12 cellular contexts compared by ENCODE assay signal in genomic region chr12:120961604-120962486, GRCh38. TPM values are rescaled to one million over a fixed set of nuclear protein-coding genes. Genes with fewer than 3 reads are reported as not detected.
DNase-seq lines count a peak whose midpoint lies in the region; ATAC-seq and TF ChIP-seq lines count a peak whose summit lies in the region.
"Had no signal": no experiment of that assay in that cellular context is flagged by ENCODE, and none has a peak within 500 bp of the region (broad histone marks: within the 10 kb centered on the region; RNA-seq: fewer than 3 reads in every experiment).

No MANE protein-coding gene starts in this region.

- in situ Hi-C loops in gastrocnemius medialis (cut with MboI; ENCODE audit: low sequenced_read_pairs in 4 of 4) = no loop called here

- H3K79me2 ChIP-seq in HCT116 (ENCODE audit: insufficient read depth, low read length) (no peaks in the 10 kb centered on the region), SK-N-SH (ENCODE audit: insufficient read depth) (no peaks in the 10 kb centered on the region)

- H3K9me3 ChIP-seq in HCT116 (ENCODE audit: control insufficient read depth in 1 of 2, insufficient read depth in 1 of 2, low read depth in 1 of 2, low read length in 2 of 2) (no peaks in the 10 kb centered on the region), muscle layer of duodenum (ENCODE audit: control insufficient read depth in 1 of 2, low read length in 2 of 2) (no peaks in the 10 kb centered on the region), gastrocnemius medialis (no peaks in the 10 kb centered on the region), SK-N-SH (no peaks in the 10 kb centered on the region)
- H3K9me3 ChIP-seq: psoas muscle, tibial artery had no signal

- H2AFZ ChIP-seq in HCT116 (ENCODE audit: low read depth, low read length, poor library complexity, severe bottlenecking) = peak overlapping the region; percentile 85
- no peak overlapping the region for H2AFZ ChIP-seq in SK-N-SH (ENCODE audit: low read depth)

- RAD21 ChIA-PET in HCT116 (lab: Charles Lee; ENCODE audit: low non-redundant PET in 1 of 2, low total read pairs in 2 of 2, uncharacterized antibody in 2 of 2, unreplicated experiment in 2 of 2) = no interaction called here

- ATAC-seq in HCT116 (no peak), gastrocnemius medialis (no peak)
- ATAC-seq: psoas muscle had no signal

- no peaks in the 10 kb centered on the region for H3F3A ChIP-seq in SK-N-SH (replicated peaks; ENCODE audit: insufficient read depth)

- TF ChIP-seq EP300 in SK-N-SH (IDR thresholded peaks at IDR 0.05; ENCODE audit: borderline replicate concordance in 1 of 2, low read depth in 1 of 2, low read length in 1 of 2) = no peak

- POLR2A ChIA-PET in HCT116 (lab: Charles Lee) (no interaction called here), SK-N-SH (lab: Yijun Ruan, JAX) (no interaction called here)

- H3K27me3 Mint-ChIP-seq in dendritic cell treated with granulocyte-macrophage colony-stimulating factor and Interleukin-4, amounts not matched to agents 40 ng/mL and 50 ng/mL, for 4 days = no peaks in the 10 kb centered on the region
- H3K27me3 Mint-ChIP-seq: central memory CD8-positive, alpha-beta T cell had no signal

- H3K4me2 ChIP-seq in HCT116 (ENCODE audit: low read length) (peak overlapping the region; percentile 12), SK-N-SH (no peak overlapping the region)

- no peak for TF ChIP-seq RAD21 in HCT116 (IDR thresholded peaks at IDR 0.05; ENCODE audit: low read depth)
- TF ChIP-seq RAD21 in SK-N-SH (IDR thresholded peaks at IDR 0.05; ENCODE audit: low read length) = no peak

- no TSS peak for BruUV-seq in HCT116 (replicated peaks; lab: Mats Ljungman, UMichigan)

- H3K36me3 Mint-ChIP-seq in dendritic cell treated with granulocyte-macrophage colony-stimulating factor and Interleukin-4, amounts not matched to agents 40 ng/mL and 50 ng/mL, for 4 days (ENCODE audit: low read depth) = no peaks in the 10 kb centered on the region

- H4K20me1 ChIP-seq in HCT116 (ENCODE audit: insufficient read depth) = no peaks in the 10 kb centered on the region
- no peaks in the 10 kb centered on the region for H4K20me1 ChIP-seq in SK-N-SH (ENCODE audit: insufficient read depth)

- H3K27ac ChIP-seq in HCT116 (ENCODE audit: low read depth, low read length) (no peak overlapping the region), muscle layer of duodenum (ENCODE audit: low read length) (peak overlapping the region; percentile 14), gastrocnemius medialis (no peak overlapping the region), SK-N-SH (ENCODE audit: low read depth in 2 of 2, low read length in 1 of 2) (no peak overlapping the region)
- H3K27ac ChIP-seq: psoas muscle, tibial artery had no signal

- H3K9ac ChIP-seq in HCT116 (ENCODE audit: low read length) (no peak overlapping the region), SK-N-SH (no peak overlapping the region)

- H3K4me1 ChIP-seq in HCT116 (ENCODE audit: control insufficient read depth in 1 of 2, insufficient read depth in 2 of 2, low read length in 2 of 2) (peaks cover 11 to 45% of the 10 kb centered on the region in 2 experiments), muscle layer of duodenum (ENCODE audit: control insufficient read depth in 1 of 2, insufficient read depth in 2 of 2, low read length in 2 of 2) (no peaks in the 10 kb centered on the region), gastrocnemius medialis (no peaks in the 10 kb centered on the region), SK-N-SH (ENCODE audit: control insufficient read depth in 1 of 2, insufficient read depth in 2 of 2, low read depth in 1 of 2, low read length in 1 of 2) (no peaks in the 10 kb centered on the region)
- H3K4me1 ChIP-seq: psoas muscle, tibial artery had no signal

- DNase-seq in AG20443 (ENCODE audit: low spot score) (peak; percentile 44), HCT116 (ENCODE audit: low read depth, low spot score) (no peak), gastrocnemius medialis (no peak), GF-D8 (lab: John Stamatoyannopoulos, UW) (no peak), SK-N-SH (no peak)
- DNase-seq: COR-L47 had no signal

- no peaks in the 10 kb centered on the region for H3K9me2 ChIP-seq in HCT116 (ENCODE audit: insufficient read depth)
- H3K9me2 ChIP-seq in SK-N-SH = no peaks in the 10 kb centered on the region

- no peaks in the 10 kb centered on the region for H3K9me3 Mint-ChIP-seq in dendritic cell treated with granulocyte-macrophage colony-stimulating factor and Interleukin-4, amounts not matched to agents 40 ng/mL and 50 ng/mL, for 4 days
- H3K9me3 Mint-ChIP-seq: central memory CD8-positive, alpha-beta T cell had no signal

- H3K4me3 ChIP-seq in HCT116 (replicated peaks in 1 of 2; ENCODE audit: low read depth in 1 of 2, low read length in 2 of 2) = no peak overlapping the region
- no peak overlapping the region for H3K4me3 ChIP-seq in muscle layer of duodenum (ENCODE audit: low read depth in 1 of 2, low read length in 2 of 2)
- H3K4me3 ChIP-seq in gastrocnemius medialis = no peak overlapping the region
- no peak overlapping the region for H3K4me3 ChIP-seq in SK-N-SH (ENCODE audit: low read depth in 2 of 2, low read length in 1 of 2)
- H3K4me3 ChIP-seq: GM12878, psoas muscle, tibial artery had no signal

- H3K27me3 ChIP-seq in HCT116 (ENCODE audit: insufficient read depth, low read length) (no peaks in the 10 kb centered on the region), muscle layer of duodenum (ENCODE audit: low read depth, low read length) (no peaks in the 10 kb centered on the region), gastrocnemius medialis (no peaks in the 10 kb centered on the region), SK-N-SH (ENCODE audit: insufficient read depth) (no peaks in the 10 kb centered on the region; the same call in 1 of the 2 replicates)

- peak overlapping the region; percentile 41 for H3K27ac Mint-ChIP-seq in dendritic cell treated with granulocyte-macrophage colony-stimulating factor and Interleukin-4, amounts not matched to agents 40 ng/mL and 50 ng/mL, for 4 days

- no peak for TF ChIP-seq POLR2A in HCT116 (IDR thresholded peaks at IDR 0.05; ENCODE audit: borderline replicate concordance, extremely low read depth, insufficient read depth, insufficient read length)
- TF ChIP-seq POLR2A in gastrocnemius medialis (IDR thresholded peaks at IDR 0.05) = no peak

- no peaks in the 10 kb centered on the region for H3K36me3 ChIP-seq in HCT116 (ENCODE audit: control insufficient read depth in 1 of 2, insufficient read depth in 2 of 2, low read length in 2 of 2)
- no peaks in the 10 kb centered on the region for H3K36me3 ChIP-seq in muscle layer of duodenum (ENCODE audit: control insufficient read depth in 1 of 2, insufficient read depth in 2 of 2, low read length in 2 of 2)
- H3K36me3 ChIP-seq in gastrocnemius medialis = no peaks in the 10 kb centered on the region
- H3K36me3 ChIP-seq in SK-N-SH (replicated peaks in 1 of 2; ENCODE audit: control insufficient read depth in 1 of 2, insufficient read depth in 2 of 2, low read length in 1 of 2) = no peaks in the 10 kb centered on the region
- H3K36me3 ChIP-seq: tibial artery had no signal

- intact Hi-C loops in HCT116 (cut with micrococcal nuclease) = loop anchor here (1.0 kb wide), 1 partner anchor 9 kb away; no protein-coding TSS in a partner anchor
- intact Hi-C loops in dendritic cell treated with granulocyte-macrophage colony-stimulating factor and Interleukin-4, amounts not matched to agents 40 ng/mL and 50 ng/mL, for 4 days (cut with micrococcal nuclease) = no loop called here
- intact Hi-C loops in gastrocnemius medialis (cut with DNase I; ENCODE audit: low total_unique reads) = loop anchor here (10.0 kb wide), 1 partner anchor 97 kb away; no protein-coding TSS in a partner anchor

- CTCF ChIA-PET in HCT116 (lab: Charles Lee) (interaction anchor here (1.0 to 3.2 kb wide), 2 partner anchors 10 to 313 kb away, joined by 3 to 14 read pairs; no protein-coding TSS in a partner anchor), SK-N-SH (lab: Yijun Ruan, JAX) (interaction anchor here (1.3 to 5.8 kb wide), 3 partner anchors 10 to 313 kb away, joined by 3 to 26 read pairs (median 17); no protein-coding TSS in a partner anchor)

- TF ChIP-seq CTCF in HCT116 (IDR thresholded peaks at IDR 0.05 in 2 of 3, conservative IDR thresholded peaks at IDR 0.05 in 1 of 3; ENCODE audit: borderline replicate concordance in 1 of 3, insufficient read depth in 1 of 3, low read depth in 2 of 3, low read length in 2 of 3) = no peak
- TF ChIP-seq CTCF in gastrocnemius medialis (IDR thresholded peaks at IDR 0.05 in 4 of 5, conservative IDR thresholded peaks at IDR 0.05 in 1 of 5) = no peak
- no peak for TF ChIP-seq CTCF in SK-N-SH (IDR thresholded peaks at IDR 0.05)

- H3K4me1 Mint-ChIP-seq in dendritic cell treated with granulocyte-macrophage colony-stimulating factor and Interleukin-4, amounts not matched to agents 40 ng/mL and 50 ng/mL, for 4 days (ENCODE audit: low read depth) = peaks cover 4% of the 10 kb centered on the region

- no peak overlapping the region for H3K4me3 Mint-ChIP-seq in dendritic cell treated with granulocyte-macrophage colony-stimulating factor and Interleukin-4, amounts not matched to agents 40 ng/mL and 50 ng/mL, for 4 days
- H3K4me3 Mint-ChIP-seq: central memory CD8-positive, alpha-beta T cell had no signal

- WGBS in SK-N-SH (ENCODE audit: low lambda C conversion rate) = 81% methylated on average over 17 of the region's 17 CpGs

TF ChIP-seq in HCT116, 20 proteins besides CTCF, POLR2A, EP300 and RAD21 (continues in another document):
- TF ChIP-seq YY1 (IDR thresholded peaks at IDR 0.05; ENCODE audit: extremely low read depth, insufficient replicate concordance, low read depth, low read length) = no peak

TF ChIP-seq in SK-N-SH, 30 proteins besides CTCF, POLR2A, EP300 and RAD21:
- TF ChIP-seq FOSL2 (IDR thresholded peaks at IDR 0.05; ENCODE audit: borderline replicate concordance, low read depth) (no peak), FOXJ3 (CRISPR knock-in tag; IDR thresholded peaks at IDR 0.05) (no peak), POLR2AphosphoS5 (IDR thresholded peaks at IDR 0.05; ENCODE audit: low read depth, low read length) (no peak)

RNA-seq across cellular contexts. Expression of gene HNF1A, which starts 16.5 kb away (rescaled TPM):
- total RNA-seq in HCT116 (2021; ENCODE audit: unreplicated experiment) (not detected), gastrocnemius medialis (under 1 TPM in 2 of 4 donors, not detected in 2; 0.07 to 0.10 TPM)
- 0.03 TPM in 1 of 2 replicates, not detected in the other for polyA plus RNA-seq in HCT116 (2012)
- polyA plus RNA-seq in SK-N-SH (2012; rRNA removed) = not detected in 2 replicates
- not detected in 2 replicates for polyA plus RNA-seq in SK-N-SH (2012; cell fraction: cytosol; rRNA removed)
- not detected in 2 replicates for polyA plus RNA-seq in SK-N-SH (2012; cell fraction: nucleus; rRNA removed)
- total RNA-seq: psoas muscle had no signal
- polyA plus RNA-seq: GM12878 had no signal

RNA-seq across cellular contexts. Expression of gene C12orf43, which starts 54.4 kb away (rescaled TPM):
- 16.2 TPM for total RNA-seq in HCT116 (2021; ENCODE audit: unreplicated experiment)
- 9.7 and 10.8 TPM in 2 replicates for polyA plus RNA-seq in HCT116 (2012)
- 10 to 100 TPM in 1 of 4 donors, 1 to 10 TPM in 3; 2.9 to 13.2 (median 5.1) TPM for total RNA-seq in gastrocnemius medialis
- 12.8 and 13.9 TPM in 2 replicates for polyA plus RNA-seq in SK-N-SH (2012; rRNA removed)
- polyA plus RNA-seq in SK-N-SH (2012; cell fraction: cytosol; rRNA removed) = 10.4 and 12.0 TPM in 2 replicates
- 13.2 and 18.2 TPM in 2 replicates for polyA plus RNA-seq in SK-N-SH (2012; cell fraction: nucleus; rRNA removed)

RNA-seq across cellular contexts. Expression of gene SPPL3, which starts 57.7 kb away (rescaled TPM):
- 39.7 TPM for total RNA-seq in HCT116 (2021; ENCODE audit: unreplicated experiment)
- polyA plus RNA-seq in HCT116 (2012) = 24.3 and 28.6 TPM in 2 replicates
- 10 to 100 TPM; 10.1 to 21.3 (median 10.6) TPM for total RNA-seq in gastrocnemius medialis
- polyA plus RNA-seq in SK-N-SH (2012; rRNA removed) = 9.6 and 18.8 TPM in 2 replicates
- 31.9 and 33.6 TPM in 2 replicates for polyA plus RNA-seq in SK-N-SH (2012; cell fraction: cytosol; rRNA removed)
- polyA plus RNA-seq in SK-N-SH (2012; cell fraction: nucleus; rRNA removed) = 9.8 and 17.6 TPM in 2 replicates
